In genomic region chr1:36420409-36420808, GRCh38 we compare ENCODE assay signal across 1 cellular context.
TF ChIP-seq lines count a peak whose summit lies in the region.

No MANE protein-coding gene starts in this region.

TF ChIP-seq in endothelial cell of umbilical vein, 7 proteins besides CTCF, POLR2A, EP300 and RAD21:
- TF ChIP-seq, protein P1, sequence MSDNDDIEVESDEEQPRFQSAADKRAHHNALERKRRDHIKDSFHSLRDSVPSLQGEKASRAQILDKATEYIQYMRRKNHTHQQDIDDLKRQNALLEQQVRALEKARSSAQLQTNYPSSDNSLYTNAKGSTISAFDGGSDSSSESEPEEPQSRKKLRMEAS (IDR thresholded peaks at IDR 0.05; ENCODE audit: insufficient read depth, insufficient read length), result no peak
- TF ChIP-seq MYC (IDR thresholded peaks at IDR 0.05; ENCODE audit: low read depth, low read length), result no peak
- no peak for TF ChIP-seq FOS (IDR thresholded peaks at IDR 0.05; ENCODE audit: borderline replicate concordance, insufficient read depth, low read length)
- TF ChIP-seq GATA2 (IDR thresholded peaks at IDR 0.05; ENCODE audit: insufficient read depth, insufficient read length, low read depth, low read length), result no peak
- TF ChIP-seq JUN (IDR thresholded peaks at IDR 0.05; ENCODE audit: borderline replicate concordance, insufficient read depth, insufficient read length, low read depth), result no peak
